ENCODE assay signal across 24 cellular contexts in the genomic region with DNA sequence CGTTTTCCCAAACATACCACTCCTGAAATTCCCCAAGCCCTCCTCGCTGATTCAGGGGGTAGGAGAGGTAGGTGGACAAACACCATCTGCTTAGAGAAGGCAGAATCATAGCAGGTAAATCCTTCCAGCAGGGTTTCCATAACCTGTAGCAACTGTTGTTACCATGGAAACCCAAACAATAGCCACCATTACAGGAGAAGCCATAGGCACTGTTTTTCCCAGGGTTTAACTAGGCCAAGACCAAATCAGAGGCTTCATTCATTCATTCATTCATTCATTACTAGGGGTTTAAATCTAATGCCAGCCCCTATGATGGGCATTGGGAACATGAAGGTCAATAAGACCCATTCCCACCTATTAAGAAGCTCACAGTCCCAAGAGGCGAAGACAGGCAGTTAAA. TPM values are rescaled to one million over a fixed set of nuclear protein-coding genes. Genes with fewer than 3 reads are reported as not detected.
"Had no signal": no experiment of that assay in that cellular context is flagged by ENCODE, and none has a peak within 500 bp of the region (broad histone marks: within the 10 kb centered on the region; RNA-seq: fewer than 3 reads in every experiment).

No MANE protein-coding gene starts in this region.

- H3K27ac Mint-ChIP-seq: activated CD4-positive, alpha-beta memory T cell treated with anti-CD3 and anti-CD28 coated beads, Interleukin-2, amount 10 ng/mL, durations not matched to agents 7 days and 5 days; activated naive CD8-positive, alpha-beta T cell; immature natural killer cell had no signal

- H3K27me3 ChIP-seq: gastrocnemius medialis, right atrium auricular region, tibial artery had no signal

- H3K4me3 Mint-ChIP-seq: activated CD4-positive, alpha-beta memory T cell treated with anti-CD3 and anti-CD28 coated beads, Interleukin-2, amount 10 ng/mL, durations not matched to agents 7 days and 5 days; activated naive CD8-positive, alpha-beta T cell; neural crest cell had no signal

- H3K4me3 ChIP-seq: gastrocnemius medialis, prostate gland, right atrium auricular region, tibial artery had no signal

- H3K36me3 ChIP-seq: gastrocnemius medialis, prostate gland, right atrium auricular region, tibial artery had no signal

- H3K9me3 Mint-ChIP-seq: activated B cell treated with CpG ODN at 0.5 μM for 24 hours; activated CD4-positive, alpha-beta memory T cell treated with anti-CD3 and anti-CD28 coated beads, Interleukin-2, amount 10 ng/mL, durations not matched to agents 7 days and 5 days; immature natural killer cell; naive B cell; neural crest cell had no signal

- H3K36me3 Mint-ChIP-seq: activated naive CD8-positive, alpha-beta T cell; immature natural killer cell had no signal

- DNase-seq: activated B cell treated with CpG ODN at 0.5 μM for 24 hours; activated CD4-positive, alpha-beta memory T cell treated with anti-CD3 and anti-CD28 coated beads, Interleukin-2, amount 10 ng/mL, durations not matched to agents 7 days and 5 days; activated CD4-positive, alpha-beta T cell treated with anti-CD3 and anti-CD28 coated beads for 4 hours; activated CD8-positive, alpha-beta memory T cell treated with anti-CD3 and anti-CD28 coated beads, Interleukin-2, amount 10 ng/mL, durations not matched to agents 7 days and 5 days; cerebellar nuclear complex; cortex of kidney; gastrocnemius medialis; head of caudate nucleus; immature natural killer cell; kidney glomerular epithelial cell; left ventricle myocardium superior; naive B cell; stimulated activated CD4-positive, alpha-beta T cell treated with anti-CD3 and anti-CD28 coated beads, Interleukin-2, amount 100 ng/mL, for 24 hours; stimulated activated naive CD8-positive, alpha-beta T cell treated with anti-CD3 and anti-CD28 coated beads, Interleukin-15, Interleukin-2, amounts not matched to agents 100 U/mL and 50 U/mL, for 24 hours; substantia nigra; tibial artery had no signal

- H3K4me1 ChIP-seq: gastrocnemius medialis, prostate gland, right atrium auricular region, tibial artery had no signal

- H3K9me3 ChIP-seq: gastrocnemius medialis, prostate gland, right atrium auricular region, tibial artery had no signal

- H3K27ac ChIP-seq: gastrocnemius medialis, prostate gland, right atrium auricular region, tibial artery had no signal

- ATAC-seq: activated CD8-positive, alpha-beta memory T cell treated with anti-CD3 and anti-CD28 coated beads, Interleukin-2, amount 10 ng/mL, durations not matched to agents 7 days and 5 days; esophagus mucosa; gastrocnemius medialis; left ventricle myocardium superior; stimulated activated naive CD8-positive, alpha-beta T cell treated with anti-CD3 and anti-CD28 coated beads, Interleukin-15, Interleukin-2, amounts not matched to agents 100 U/mL and 50 U/mL, for 24 hours had no signal

- H3K4me1 Mint-ChIP-seq: neural crest cell had no signal

- H3K27me3 Mint-ChIP-seq: activated B cell treated with CpG ODN at 0.5 μM for 24 hours, naive B cell had no signal

RNA-seq across cellular contexts. Expression of a gene that starts 25.5 kb away (rescaled TPM):
- total RNA-seq: bronchial epithelial cell, neural crest cell, osteocyte had no signal

RNA-seq across cellular contexts. Expression of a gene that starts 32.9 kb away (rescaled TPM):
- total RNA-seq: activated CD4-positive, alpha-beta memory T cell treated with anti-CD3 and anti-CD28 coated beads, Interleukin-2, amount 10 ng/mL, durations not matched to agents 7 days and 5 days; activated CD8-positive, alpha-beta memory T cell treated with anti-CD3 and anti-CD28 coated beads, Interleukin-2, amount 10 ng/mL, durations not matched to agents 7 days and 5 days; bronchial epithelial cell; esophagus mucosa; gastrocnemius medialis; mononuclear cell; osteocyte had no signal
